In the genomic region with DNA sequence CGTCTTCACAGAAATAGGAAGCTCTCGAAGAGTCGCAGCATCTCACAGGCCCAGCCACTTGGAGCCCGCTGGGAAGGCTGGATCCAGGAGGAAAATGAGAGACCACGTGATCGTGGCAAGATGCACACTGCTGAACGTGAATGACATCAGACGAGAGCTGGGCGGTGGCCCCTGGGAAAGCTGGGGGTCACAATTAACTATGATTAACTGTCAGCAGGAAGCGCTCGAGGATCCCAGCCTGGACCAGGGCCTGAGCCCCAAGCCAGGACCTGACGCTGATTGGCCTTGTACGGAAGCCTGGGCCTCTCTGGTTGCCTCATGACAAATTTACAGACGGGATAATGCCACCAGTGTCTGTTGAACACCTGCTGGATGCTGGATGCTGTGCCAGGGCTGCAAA, we compare ENCODE assay signal across 8 cellular contexts.
"Had no signal": no experiment of that assay in that cellular context is flagged by ENCODE, and none has a peak within 500 bp of the region (broad histone marks: within the 10 kb centered on the region; RNA-seq: fewer than 3 reads in every experiment).

No MANE protein-coding gene starts in this region.

- ATAC-seq: GM12878 had no signal

- H3K4me3 ChIP-seq: GM12878 had no signal

- DNase-seq: GDM1, GF-D8 had no signal

- FAIRE-seq: G401.6, GM12878, GM12891, GM12892, GM18507, GM19239 had no signal
